8 cellular contexts compared by ENCODE assay signal in genomic region chr19:58279925-58280316, GRCh38. TPM values are rescaled to one million over a fixed set of nuclear protein-coding genes. Genes with fewer than 3 reads are reported as not detected.
DNase-seq lines count a peak whose midpoint lies in the region; ATAC-seq and TF ChIP-seq lines count a peak whose summit lies in the region.

No MANE protein-coding gene starts in this region.

- peak overlapping the region; percentile 71 for H3K27ac Mint-ChIP-seq in activated T-cell treated with anti-CD3 and anti-CD28 coated beads, Interleukin-2, amount 50 U/mL, for 72 hours
- peak overlapping the region; percentile 96 for H3K27ac Mint-ChIP-seq in activated naive CD8-positive, alpha-beta T cell

- ATAC-seq in activated T-cell treated with anti-CD3 and anti-CD28 coated beads, Interleukin-2, amount 50 U/mL, for 72 hours (replicated peaks in 1 of 2) = no peak
- no peak for ATAC-seq in HG03097 (IDR thresholded peaks at IDR 0.05; ENCODE audit: low FRiP score, unreplicated experiment)

- H3K9me3 ChIP-seq in thymus (ENCODE audit: control insufficient read depth) = peaks cover 3% of the 10 kb centered on the region

- peaks cover 15 to 45% of the 10 kb centered on the region in 2 donors for H3K36me3 Mint-ChIP-seq in activated T-cell treated with anti-CD3 and anti-CD28 coated beads, Interleukin-2, amount 50 U/mL, for 72 hours (ENCODE audit: insufficient read depth in 2 of 2)
- peaks cover 14% of the 10 kb centered on the region for H3K36me3 Mint-ChIP-seq in activated naive CD8-positive, alpha-beta T cell

- H3K27me3 Mint-ChIP-seq in activated T-cell treated with anti-CD3 and anti-CD28 coated beads, Interleukin-2, amount 50 U/mL, for 72 hours (ENCODE audit: low read depth) = no peaks in the 10 kb centered on the region
- no peaks in the 10 kb centered on the region for H3K27me3 Mint-ChIP-seq in activated naive CD8-positive, alpha-beta T cell

- peak overlapping the region; percentile 72 to 96 for H3K4me3 Mint-ChIP-seq in activated T-cell treated with anti-CD3 and anti-CD28 coated beads, Interleukin-2, amount 50 U/mL, for 72 hours
- H3K4me3 Mint-ChIP-seq in activated naive CD8-positive, alpha-beta T cell = peak overlapping the region; percentile 96

- H3K4me3 ChIP-seq in kidney epithelial cell (ENCODE audit: low read depth, low read length) = peak overlapping the region; percentile 74
- peak overlapping the region; percentile 86 for H3K4me3 ChIP-seq in thymus (ENCODE audit: low read length)

- in situ Hi-C loops in ACHN (cut with HindIII; ENCODE audit: low pct_ligation_motif_present, low pct_unique_long_range_greater_than_20kb, low sequenced_read_pairs) = no loop called here

- no peak overlapping the region for H3K27ac ChIP-seq in thymus (ENCODE audit: low read depth)

- H3K4me1 ChIP-seq in thymus (ENCODE audit: control insufficient read depth, insufficient read depth, low read length) = peaks cover 12% of the 10 kb centered on the region

- H3K4me1 Mint-ChIP-seq in activated T-cell treated with anti-CD3 and anti-CD28 coated beads, Interleukin-2, amount 50 U/mL, for 72 hours (ENCODE audit: low read depth) = peaks cover 33% of the 10 kb centered on the region
- H3K4me1 Mint-ChIP-seq in activated naive CD8-positive, alpha-beta T cell (ENCODE audit: low read depth) = peaks cover 47% of the 10 kb centered on the region

- H3K27me3 ChIP-seq in kidney epithelial cell (ENCODE audit: control insufficient read depth, insufficient read depth, low read length) (no peaks in the 10 kb centered on the region), thymus (ENCODE audit: control insufficient read depth, insufficient read depth) (no peaks in the 10 kb centered on the region)

- 88% methylated on average over 4 of the region's 4 CpGs for WGBS in thymus

- peaks cover 3% of the 10 kb centered on the region in 2 donors for H3K9me3 Mint-ChIP-seq in activated T-cell treated with anti-CD3 and anti-CD28 coated beads, Interleukin-2, amount 50 U/mL, for 72 hours
- H3K9me3 Mint-ChIP-seq in activated naive CD8-positive, alpha-beta T cell (ENCODE audit: low read depth) = no peaks in the 10 kb centered on the region

- DNase-seq in activated T-cell treated with anti-CD3 and anti-CD28 coated beads, Interleukin-2, amount 50 U/mL, for 72 hours = no peak
- DNase-seq in activated T-cell treated with anti-CD3 and anti-CD28 coated beads for 4 hours (no peak), kidney epithelial cell (ENCODE audit: low read depth) (no peak), ACHN (no peak)
- no peak for DNase-seq in stimulated activated naive CD4-positive, alpha-beta T cell treated with Interleukin-2 at 50 U/mL for 16 hours (lab: John Stamatoyannopoulos, UW)

- H3K36me3 ChIP-seq in kidney epithelial cell (ENCODE audit: control insufficient read depth, insufficient read depth, low read length) (no peaks in the 10 kb centered on the region), thymus (ENCODE audit: control insufficient read depth, insufficient read depth) (peaks cover 22% of the 10 kb centered on the region)

- TF ChIP-seq CTCF in kidney epithelial cell (IDR thresholded peaks at IDR 0.05; ENCODE audit: insufficient read depth, low read length, poor library complexity, severe bottlenecking) = no peak

RNA-seq across cellular contexts. Expression of gene ZNF8, which starts 1.2 kb away (rescaled TPM):
- 1 to 10 TPM; 5.6 to 6.9 TPM for total RNA-seq in activated T-cell treated with anti-CD3 and anti-CD28 coated beads, Interleukin-2, amount 50 U/mL, for 72 hours
- total RNA-seq in kidney epithelial cell = 7.1 and 9.4 TPM in 2 replicates
- polyA plus RNA-seq in thymus = 3.7 TPM

RNA-seq across cellular contexts. Expression of gene ERVK3-1, which starts 25.3 kb away (rescaled TPM):
- total RNA-seq in activated T-cell treated with anti-CD3 and anti-CD28 coated beads, Interleukin-2, amount 50 U/mL, for 72 hours = 10 to 100 TPM; 70.8 to 73.5 TPM
- 44.9 and 48.3 TPM in 2 replicates for total RNA-seq in kidney epithelial cell
- polyA plus RNA-seq in thymus = 60.9 TPM

RNA-seq across cellular contexts. Expression of gene ZSCAN22, which starts 46.9 kb away (rescaled TPM):
- total RNA-seq in activated T-cell treated with anti-CD3 and anti-CD28 coated beads, Interleukin-2, amount 50 U/mL, for 72 hours = 1 to 10 TPM; 4.0 to 5.0 TPM
- 2.0 and 4.0 TPM in 2 replicates for total RNA-seq in kidney epithelial cell
- polyA plus RNA-seq in thymus = 1.2 TPM

RNA-seq across cellular contexts. Expression of gene ZNF544, which starts 51.2 kb away (rescaled TPM):
- 10 to 100 TPM; 38.6 to 46.6 TPM for total RNA-seq in activated T-cell treated with anti-CD3 and anti-CD28 coated beads, Interleukin-2, amount 50 U/mL, for 72 hours
- 34.4 and 40.6 TPM in 2 replicates for total RNA-seq in kidney epithelial cell
- 28.0 TPM for polyA plus RNA-seq in thymus
